1 cellular context compared by ENCODE assay signal in genomic region chr5:23591250-23591649, GRCh38.
TF ChIP-seq lines count a peak whose summit lies in the region.

No MANE protein-coding gene starts in this region.

TF ChIP-seq in HepG2, 621 proteins besides CTCF, POLR2A, EP300 and RAD21 (continued from another document):
- TF ChIP-seq PRDM15 (CRISPR knock-in tag; IDR thresholded peaks at IDR 0.05) (no peak), REST (IDR thresholded peaks at IDR 0.05; ENCODE audit: borderline replicate concordance in 1 of 2, low read depth in 1 of 2, low read length in 2 of 2) (no peak), ZNF251 (CRISPR knock-in tag; IDR thresholded peaks at IDR 0.05) (no peak), ZNF205 (CRISPR knock-in tag; IDR thresholded peaks at IDR 0.05) (no peak), MAFF (IDR thresholded peaks at IDR 0.05; ENCODE audit: low read depth, low read length) (no peak), CBFB (CRISPR knock-in tag; IDR thresholded peaks at IDR 0.05) (no peak), NFIB (CRISPR knock-in tag; IDR thresholded peaks at IDR 0.05; ENCODE audit: borderline replicate concordance) (no peak), SMARCE1 (IDR thresholded peaks at IDR 0.05; ENCODE audit: borderline replicate concordance) (no peak)
TF ChIP-seq in HepG2: peak in this region for 0.
